15 cellular contexts compared by ENCODE assay signal in the genomic region with DNA sequence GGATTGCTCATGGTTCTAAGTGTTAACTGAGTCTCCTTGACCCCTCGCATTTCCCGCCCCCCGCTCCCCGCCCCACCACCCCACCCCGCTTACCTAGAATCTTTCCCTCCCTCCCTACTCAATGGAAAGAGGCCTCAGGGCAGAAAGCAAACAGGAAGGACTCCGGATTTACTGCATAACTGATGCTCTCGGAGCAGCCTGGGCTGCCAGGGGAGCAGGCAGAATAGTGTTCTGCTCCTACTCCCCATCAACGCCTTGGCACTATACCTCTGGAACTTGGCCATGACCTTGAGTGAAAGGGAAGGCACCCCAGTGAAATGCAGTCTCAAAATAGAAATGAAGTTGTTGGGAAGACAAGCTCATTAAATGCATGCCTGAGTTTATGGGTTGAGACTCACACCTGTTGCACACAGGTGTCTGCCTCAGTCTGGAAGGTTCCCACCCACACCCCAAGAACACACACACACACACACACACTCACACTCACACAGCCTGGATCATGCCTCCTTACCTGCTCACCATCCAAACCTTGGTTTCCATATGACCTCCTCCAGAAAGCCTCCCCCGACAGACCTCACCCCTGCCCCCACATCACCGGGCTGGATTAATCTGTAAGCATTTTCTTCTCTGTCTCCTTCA. TPM values are rescaled to one million over a fixed set of nuclear protein-coding genes. Genes with fewer than 3 reads are reported as not detected.
DNase-seq lines count a peak whose midpoint lies in the region; ATAC-seq and TF ChIP-seq lines count a peak whose summit lies in the region.
"Had no signal": no experiment of that assay in that cellular context is flagged by ENCODE, and none has a peak within 500 bp of the region (broad histone marks: within the 10 kb centered on the region; RNA-seq: fewer than 3 reads in every experiment).

No MANE protein-coding gene starts in this region.

- H4K5ac ChIP-seq in H9 (ENCODE audit: insufficient read length, low read depth, low read length) = no peak overlapping the region

- H3K14ac ChIP-seq in H9 (ENCODE audit: insufficient read depth, low read length) (no peak overlapping the region), neuronal stem cell (ENCODE audit: low read length) (no peak overlapping the region)

- H4K20me1 ChIP-seq in H9 (ENCODE audit: control insufficient read depth, insufficient read depth, insufficient read length) (no peaks in the 10 kb centered on the region), hepatocyte (ENCODE audit: insufficient read depth, poor library complexity, severe bottlenecking) (no peaks in the 10 kb centered on the region)

- H3K9me2 ChIP-seq in hepatocyte (replicated peaks; ENCODE audit: insufficient read depth) = no peaks in the 10 kb centered on the region

- H2BK12ac ChIP-seq in H9 (ENCODE audit: insufficient read length, low read depth, low read length) (no peak overlapping the region), neuronal stem cell (ENCODE audit: low read length) (no peak overlapping the region)

- H3K36me3 ChIP-seq in SK-N-MC (ENCODE audit: insufficient read depth, low read length) (no peaks in the 10 kb centered on the region), hepatocyte (replicated peaks; ENCODE audit: insufficient read depth, low read depth) (no peaks in the 10 kb centered on the region), neuronal stem cell (replicated peaks in 1 of 2; ENCODE audit: control insufficient read depth in 2 of 2, insufficient read depth in 2 of 2, low read length in 2 of 2) (no peaks in the 10 kb centered on the region)
- H3K36me3 ChIP-seq: BE2C had no signal

- H3K79me2 ChIP-seq in H9 (ENCODE audit: insufficient read depth, low read length) = no peaks in the 10 kb centered on the region
- no peaks in the 10 kb centered on the region for H3K79me2 ChIP-seq in hepatocyte

- H3K79me1 ChIP-seq in H9 (ENCODE audit: insufficient read depth, low read depth, low read length, poor library complexity, severe bottlenecking) = no peaks in the 10 kb centered on the region
- no peaks in the 10 kb centered on the region for H3K79me1 ChIP-seq in neuronal stem cell (ENCODE audit: low read depth, low read length)

- WGBS in H9 (ENCODE audit: extremely low coverage, insufficient read length, low lambda C conversion rate) = no CpG with 5 or more reads among the region's 10 CpGs
- 12% methylated on average over 10 of the region's 10 CpGs for WGBS in hepatocyte (ENCODE audit: low lambda C conversion rate, missing lambda C conversion rate)
- no CpG with 5 or more reads among the region's 10 CpGs for WGBS in neuronal stem cell (ENCODE audit: extremely low coverage in 2 of 2, insufficient read length in 2 of 2, insufficient replicate concordance in 1 of 2), 2 donors

- H3K18ac ChIP-seq in H9 (ENCODE audit: insufficient read length, low read depth, low read length) (no peak overlapping the region), neuronal stem cell (ENCODE audit: low read length) (no peak overlapping the region)

- DNase-seq in H9 = no peak
- no peak for DNase-seq in SK-N-MC (ENCODE audit: low read depth, low spot score)
- DNase-seq in hepatocyte (ENCODE audit: low spot score) = peak; percentile 71
- no peak for DNase-seq in neuronal stem cell (ENCODE audit: low spot score)
- DNase-seq in H4 (ENCODE audit: low spot score) = no peak
- no peak for DNase-seq in activated T-cell treated with anti-CD3 and anti-CD28 coated beads, Interleukin-2, amount 50 U/mL, for 1 hour
- DNase-seq in activated CD8-positive, alpha-beta memory T cell treated with anti-CD3 and anti-CD28 coated beads, Interleukin-2, amount 10 ng/mL, durations not matched to agents 7 days and 5 days = no peak
- DNase-seq: activated CD4-positive, alpha-beta memory T cell treated with anti-CD3 and anti-CD28 coated beads, Interleukin-2, amount 10 ng/mL, durations not matched to agents 7 days and 5 days; BE2C; hippocampal formation; small intestine; stimulated activated naive CD4-positive, alpha-beta T cell treated with Interleukin-2 at 50 U/mL for 16 hours had no signal

- no peak overlapping the region for H4K8ac ChIP-seq in H9 (replicated peaks; ENCODE audit: insufficient read length, low read depth, low read length)
- no peak overlapping the region for H4K8ac ChIP-seq in neuronal stem cell (ENCODE audit: low read depth, low read length)

- H3K4me2 ChIP-seq in H9 (ENCODE audit: insufficient read depth, insufficient read length, low read length) = peak overlapping the region; percentile 44
- H3K4me2 ChIP-seq in hepatocyte = peak overlapping the region; percentile 71
- H3K4me2 ChIP-seq in neuronal stem cell (ENCODE audit: insufficient read depth, low read length, poor library complexity, severe bottlenecking) = peak overlapping the region; percentile 69

- peak overlapping the region; percentile 63 for H3K4me3 ChIP-seq in SK-N-MC
- no peak overlapping the region for H3K4me3 ChIP-seq in hepatocyte
- H3K4me3 ChIP-seq in neuronal stem cell (ENCODE audit: low read length in 2 of 2) = peak overlapping the region in 1 of 2 donors; percentile 42
- H3K4me3 ChIP-seq: coronary artery had no signal

- H2BK120ac ChIP-seq in H9 (ENCODE audit: low read depth, low read length, poor library complexity, severe bottlenecking) (no peak overlapping the region), neuronal stem cell (ENCODE audit: low read depth, low read length) (no peak overlapping the region)

- no peak for ATAC-seq in HG03135 (IDR thresholded peaks at IDR 0.05; ENCODE audit: unreplicated experiment)
- ATAC-seq in activated CD8-positive, alpha-beta memory T cell treated with anti-CD3 and anti-CD28 coated beads, Interleukin-2, amount 10 ng/mL, durations not matched to agents 7 days and 5 days = no peak

- H2BK20ac ChIP-seq in H9 (ENCODE audit: low read depth, low read length, poor library complexity, severe bottlenecking) = no peak overlapping the region

- H3K56ac ChIP-seq in H9 (ENCODE audit: insufficient read length, low read depth, low read length) = no peak overlapping the region

- H3K4ac ChIP-seq in H9 (ENCODE audit: low read depth, low read length) (no peak overlapping the region), neuronal stem cell (ENCODE audit: low read length) (no peak overlapping the region)

- no peak overlapping the region for H3K23ac ChIP-seq in H9 (ENCODE audit: insufficient read length, low read depth, low read length)
- H3K23ac ChIP-seq in neuronal stem cell (ENCODE audit: low read depth, low read length, poor library complexity) = peak overlapping the region; percentile 61

- H3K9me3 ChIP-seq in H9 (ENCODE audit: control insufficient read depth, low read depth, low read length) (no peaks in the 10 kb centered on the region), SK-N-MC (ENCODE audit: low read depth, low read length) (no peaks in the 10 kb centered on the region), hepatocyte (ENCODE audit: low read depth) (no peaks in the 10 kb centered on the region), neuronal stem cell (replicated peaks in 1 of 2; ENCODE audit: control insufficient read depth in 2 of 2, insufficient read depth in 1 of 2, low read depth in 1 of 2, low read length in 2 of 2) (no peaks in the 10 kb centered on the region)
- H3K9me3 ChIP-seq: BE2C had no signal

- H4K91ac ChIP-seq in H9 (ENCODE audit: insufficient read length, low read depth, low read length) = no peak overlapping the region
- H4K91ac ChIP-seq in neuronal stem cell (ENCODE audit: low read depth, low read length, poor library complexity) = no peak overlapping the region

- no peaks in the 10 kb centered on the region; the same call in 1 of the 2 replicates for H3K27me3 ChIP-seq in H9 (ENCODE audit: insufficient read depth, low read length)
- H3K27me3 ChIP-seq in hepatocyte = no peaks in the 10 kb centered on the region
- H3K27me3 ChIP-seq in neuronal stem cell (ENCODE audit: control insufficient read depth in 3 of 3, insufficient read depth in 3 of 3, low read depth in 1 of 3, low read length in 3 of 3) = peaks cover 0 to 50% (median 12%) of the 10 kb centered on the region in 3 experiments

- H3K36me3 Mint-ChIP-seq in H9 (ENCODE audit: insufficient read depth in 1 of 3, low read depth in 3 of 3) = no peaks in the 10 kb centered on the region
- H3K36me3 Mint-ChIP-seq in activated CD8-positive, alpha-beta memory T cell treated with anti-CD3 and anti-CD28 coated beads, Interleukin-2, amount 10 ng/mL, durations not matched to agents 7 days and 5 days = no peaks in the 10 kb centered on the region

- no peak overlapping the region for H2BK5ac ChIP-seq in H9 (ENCODE audit: insufficient read length, low read length)
- H2BK5ac ChIP-seq in neuronal stem cell (ENCODE audit: low read length) = no peak overlapping the region

- H2AFZ ChIP-seq in H9 (ENCODE audit: low read length) (no peak overlapping the region), hepatocyte (peak overlapping the region; percentile 47), neuronal stem cell (ENCODE audit: low read length) (peak overlapping the region; percentile 97)

- H3K4me1 Mint-ChIP-seq in H9 = peaks cover 32 to 43% of the 10 kb centered on the region in 2 experiments
- peaks cover 22% of the 10 kb centered on the region for H3K4me1 Mint-ChIP-seq in activated CD8-positive, alpha-beta memory T cell treated with anti-CD3 and anti-CD28 coated beads, Interleukin-2, amount 10 ng/mL, durations not matched to agents 7 days and 5 days

- CTCF ChIA-PET in activated CD8-positive, alpha-beta memory T cell treated with anti-CD3 and anti-CD28 coated beads, Interleukin-2, amount 10 ng/mL, durations not matched to agents 7 days and 5 days (lab: Charles Lee) = interaction anchor here (1.0 to 3.0 kb wide), 4 partner anchors 12 to 222 kb away, joined by 5 to 11 read pairs (median 6); no protein-coding TSS in a partner anchor

- no peak overlapping the region for H2AK5ac ChIP-seq in H9 (ENCODE audit: insufficient read length, low read length)
- no peak overlapping the region for H2AK5ac ChIP-seq in neuronal stem cell (ENCODE audit: low read depth, low read length)

- no peak for TF ChIP-seq CTCF in H9 (conservative IDR thresholded peaks at IDR 0.05)
- TF ChIP-seq CTCF in hepatocyte (IDR thresholded peaks at IDR 0.05; ENCODE audit: poor library complexity) = no peak

- no peak overlapping the region for H3T11ph ChIP-seq in H9 (ENCODE audit: low read length)

- peaks cover 58% of the 10 kb centered on the region for H3K27me3 Mint-ChIP-seq in H9 (ENCODE audit: low read depth)
- peaks cover 45% of the 10 kb centered on the region for H3K27me3 Mint-ChIP-seq in activated CD8-positive, alpha-beta memory T cell treated with anti-CD3 and anti-CD28 coated beads, Interleukin-2, amount 10 ng/mL, durations not matched to agents 7 days and 5 days

- peaks cover 5% of the 10 kb centered on the region for H3K23me2 ChIP-seq in H9 (ENCODE audit: insufficient read length, low read depth, low read length, poor library complexity, severe bottlenecking)

- H3K27ac Mint-ChIP-seq in H9 = no peak overlapping the region
- H3K27ac Mint-ChIP-seq in activated CD8-positive, alpha-beta memory T cell treated with anti-CD3 and anti-CD28 coated beads, Interleukin-2, amount 10 ng/mL, durations not matched to agents 7 days and 5 days = no peak overlapping the region
- H3K27ac Mint-ChIP-seq: activated CD4-positive, alpha-beta memory T cell treated with anti-CD3 and anti-CD28 coated beads, Interleukin-2, amount 10 ng/mL, durations not matched to agents 7 days and 5 days; activated T-helper 1 cell treated with anti-CD3 and anti-CD28 coated beads, Interleukin-12 subunit alpha, Interleukin-12 subunit beta, Interleukin-2, Interleukin-4 antibody, amounts not matched to agents 30 ng/mL and 10 ng/mL and 1 ng/mL, durations not matched to agents 14 hours and 24 hours and 36 hours had no signal

- H3K4me1 ChIP-seq in H9 (ENCODE audit: insufficient read depth, low read length) (peaks cover 5% of the 10 kb centered on the region; the same call in 1 of the 2 replicates), hepatocyte (ENCODE audit: insufficient read depth) (peaks cover 24% of the 10 kb centered on the region), neuronal stem cell (ENCODE audit: control insufficient read depth in 2 of 2, insufficient read depth in 1 of 2, low read depth in 1 of 2, low read length in 2 of 2) (peaks cover 13 to 16% of the 10 kb centered on the region in 2 donors)
- H3K4me1 ChIP-seq: BE2C had no signal

- H2BK15ac ChIP-seq in H9 (ENCODE audit: low read depth, low read length) (no peak overlapping the region), neuronal stem cell (ENCODE audit: low read length) (no peak overlapping the region)

- H3K9ac ChIP-seq in H9 (ENCODE audit: extremely low read depth, insufficient read length, low read length) (no peak overlapping the region), SK-N-MC (ENCODE audit: insufficient read length) (no peak overlapping the region), neuronal stem cell (ENCODE audit: low read depth, low read length, poor library complexity) (no peak overlapping the region)

- peak overlapping the region; percentile 53 to 68 for H3K4me3 Mint-ChIP-seq in H9
- H3K4me3 Mint-ChIP-seq in activated CD8-positive, alpha-beta memory T cell treated with anti-CD3 and anti-CD28 coated beads, Interleukin-2, amount 10 ng/mL, durations not matched to agents 7 days and 5 days = no peak overlapping the region
- H3K4me3 Mint-ChIP-seq: activated CD4-positive, alpha-beta memory T cell treated with anti-CD3 and anti-CD28 coated beads, Interleukin-2, amount 10 ng/mL, durations not matched to agents 7 days and 5 days; activated T-helper 1 cell treated with anti-CD3 and anti-CD28 coated beads, Interleukin-12 subunit alpha, Interleukin-12 subunit beta, Interleukin-2, Interleukin-4 antibody, amounts not matched to agents 30 ng/mL and 10 ng/mL and 1 ng/mL, durations not matched to agents 14 hours and 24 hours and 36 hours had no signal

- H3K9me3 Mint-ChIP-seq in H9 = no peaks in the 10 kb centered on the region
- H3K9me3 Mint-ChIP-seq in activated CD8-positive, alpha-beta memory T cell treated with anti-CD3 and anti-CD28 coated beads, Interleukin-2, amount 10 ng/mL, durations not matched to agents 7 days and 5 days (ENCODE audit: low read depth) = no peaks in the 10 kb centered on the region
- H3K9me3 Mint-ChIP-seq: activated CD4-positive, alpha-beta memory T cell treated with anti-CD3 and anti-CD28 coated beads, Interleukin-2, amount 10 ng/mL, durations not matched to agents 7 days and 5 days; activated T-helper 1 cell treated with anti-CD3 and anti-CD28 coated beads, Interleukin-12 subunit alpha, Interleukin-12 subunit beta, Interleukin-2, Interleukin-4 antibody, amounts not matched to agents 30 ng/mL and 10 ng/mL and 1 ng/mL, durations not matched to agents 14 hours and 24 hours and 36 hours had no signal

- H3K27ac ChIP-seq in H9 (ENCODE audit: insufficient read length, low read depth, low read length) (no peak overlapping the region), SK-N-MC (no peak overlapping the region), hepatocyte (peak overlapping the region; percentile 75), neuronal stem cell (replicated peaks; ENCODE audit: low read length) (no peak overlapping the region)
- H3K27ac ChIP-seq: coronary artery had no signal

RNA-seq across cellular contexts. Expression of a gene that starts 59.7 kb away (rescaled TPM):
- total RNA-seq in H9 (2021) (3.6 TPM in 2 replicates), hepatocyte (3.9 and 5.8 TPM in 2 replicates)
- 0.65 and 1.00 TPM in 2 replicates for polyA plus RNA-seq in hepatocyte
- polyA plus RNA-seq in neuronal stem cell (2013, experiment 1 of 2) = 8.1 TPM
- polyA plus RNA-seq in neuronal stem cell (2013, experiment 2 of 2) = 8.2 TPM
- 1.6 and 2.2 TPM in 2 replicates for total RNA-seq in H4 (2014; rRNA removed; shearing (Covaris generic))
- total RNA-seq in activated CD8-positive, alpha-beta memory T cell treated with anti-CD3 and anti-CD28 coated beads, Interleukin-2, amount 10 ng/mL, durations not matched to agents 7 days and 5 days = 1 to 10 TPM in 1 of 2 experiments, under 1 TPM in 1; 0.26 to 1.7 TPM
